Comparison of ENCODE assay signal across 8 cellular contexts in genomic region chr2:148875387-148876051, GRCh38. TPM values are rescaled to one million over a fixed set of nuclear protein-coding genes. Genes with fewer than 3 reads are reported as not detected.
DNase-seq lines count a peak whose midpoint lies in the region; ATAC-seq and TF ChIP-seq lines count a peak whose summit lies in the region.

No MANE protein-coding gene starts in this region.

- H3K9me3 ChIP-seq in ascending aorta (no peaks in the 10 kb centered on the region), mucosa of descending colon (peaks cover 4% of the 10 kb centered on the region)

- WGBS in lower leg skin, 2 donors, result 0 to 1% methylated on average over 5 to 37 of the region's 74 CpGs

- TF ChIP-seq CTCF in ascending aorta (IDR thresholded peaks at IDR 0.05), result no peak
- no peak for TF ChIP-seq CTCF in mucosa of descending colon (IDR thresholded peaks at IDR 0.05)
- TF ChIP-seq CTCF in lower leg skin (IDR thresholded peaks at IDR 0.05), result no peak

- ATAC-seq in GM21381 (IDR thresholded peaks at IDR 0.05; ENCODE audit: unreplicated experiment), result peak; percentile 39
- peak; percentile 27 for ATAC-seq in HG03521 (IDR thresholded peaks at IDR 0.05; ENCODE audit: unreplicated experiment)
- ATAC-seq in mucosa of descending colon, result peak; percentile 25

- H3K4me1 ChIP-seq in ascending aorta (peaks cover 2 to 14% of the 10 kb centered on the region in 2 donors), mucosa of descending colon (ENCODE audit: low read depth) (peaks cover 9% of the 10 kb centered on the region)

- H3K36me3 ChIP-seq in ascending aorta (no peaks in the 10 kb centered on the region), mucosa of descending colon (ENCODE audit: low read depth) (no peaks in the 10 kb centered on the region)

- intact Hi-C loops in ascending aorta (cut with DNase I), result loop anchor here (2.0 kb wide), 1 partner anchor 233 kb away; no protein-coding TSS in a partner anchor
- intact Hi-C loops in mucosa of descending colon (cut with DNase I, micrococcal nuclease), result no loop called here
- intact Hi-C loops in lower leg skin (cut with DNase I; ENCODE audit: low total_unique reads), result no loop called here

- no peak overlapping the region for H3K27ac ChIP-seq in ascending aorta

- no peak for TF ChIP-seq POLR2A in lower leg skin (IDR thresholded peaks at IDR 0.05)

- H3K4me3 ChIP-seq in ascending aorta, result peak overlapping the region; percentile 73 to 86
- no peak overlapping the region for H3K4me3 ChIP-seq in mucosa of descending colon
- no peak overlapping the region for H3K4me3 ChIP-seq in lower leg skin (ENCODE audit: low read depth, poor library complexity, severe bottlenecking)

- peak; percentile 32 for DNase-seq in NCI-H1092 treated with DMSO at 0.1 percent for 48 hours (lab: John Stamatoyannopoulos, UW)
- DNase-seq in NCI-H1092 (lab: John Stamatoyannopoulos, UW), result no peak
- DNase-seq in ascending aorta (ENCODE audit: low spot score in 2 of 2), result no peak
- peak in 2 of 3 donors; percentile 27 to 48 for DNase-seq in mucosa of descending colon
- no peak for DNase-seq in DMS153 treated with DMSO at 0.1 percent for 48 hours (lab: John Stamatoyannopoulos, UW; ENCODE audit: unreplicated experiment)
- DNase-seq in lower leg skin (ENCODE audit: low spot score in 2 of 2), result no peak

- peaks cover 3% of the 10 kb centered on the region for H3K27me3 ChIP-seq in ascending aorta

RNA-seq across cellular contexts. Expression of gene KIF5C, which starts 0.5 kb away (rescaled TPM):
- total RNA-seq in ascending aorta (6.2 TPM), mucosa of descending colon (10 to 100 TPM in 1 of 3 donors, 1 to 10 TPM in 2; 1.5 to 11.0 (median 2.5) TPM), lower leg skin (1 to 10 TPM in 3 of 4 donors, under 1 TPM in 1; 0.99 to 1.9 (median 1.3) TPM)

Comparison
In these comparisons a context has a peak if more than half of its experiments do, and no peak if none do; other contexts are left out.
1. DNase-seq: peak in NCI-H1092 treated with DMSO at 0.1 percent for 48 hours (single experiment) and mucosa of descending colon (2 of 3); none in NCI-H1092 (single experiment), ascending aorta (0 of 2), DMS153 treated with DMSO at 0.1 percent for 48 hours (single experiment) and lower leg skin (0 of 2).
2. H3K4me3 ChIP-seq: peak in ascending aorta (2 of 2); none in mucosa of descending colon (single experiment) and lower leg skin (single experiment).
3. Peak in every context shown above with its lines, with median percentiles within 50 percentile points of each other: ATAC-seq.